14 cellular contexts compared by ENCODE assay signal in the genomic region with DNA sequence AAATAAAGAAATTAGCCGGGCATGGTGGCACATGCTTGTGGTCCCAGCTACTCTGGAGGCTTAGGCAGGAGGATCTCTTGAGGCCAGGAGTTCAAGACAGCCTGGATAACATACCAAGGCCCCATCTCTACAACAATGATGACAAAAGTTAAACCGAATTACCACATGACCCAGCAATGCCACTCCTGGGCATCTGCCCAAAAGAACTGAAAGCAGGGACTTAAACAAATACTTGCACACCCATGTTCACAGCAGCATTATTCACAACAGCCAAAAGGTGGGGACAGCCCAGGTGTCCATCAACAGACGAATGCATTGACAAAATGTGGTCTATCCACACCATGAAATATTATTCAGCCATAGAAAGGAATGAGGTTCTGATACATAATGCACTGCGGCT.
DNase-seq lines count a peak whose midpoint lies in the region; ATAC-seq and TF ChIP-seq lines count a peak whose summit lies in the region.
"Had no signal": no experiment of that assay in that cellular context is flagged by ENCODE, and none has a peak within 500 bp of the region (broad histone marks: within the 10 kb centered on the region; RNA-seq: fewer than 3 reads in every experiment).

No MANE protein-coding gene starts in this region.

- intact Hi-C loops in ascending aorta (cut with DNase I) (loop anchor here (5.0 kb wide), 1 partner anchor 33 kb away; no protein-coding TSS in a partner anchor), tibial artery (cut with DNase I; ENCODE audit: low total_unique reads) (loop anchor here (10.0 kb wide), 1 partner anchor 80 kb away; a partner anchor contains a TSS)

- H3K27ac ChIP-seq in ascending aorta (peak overlapping the region; percentile 31 to 55), tibial artery (peak overlapping the region; percentile 60 to 78)
- H3K27ac ChIP-seq: C4-2B, HL-60 had no signal

- H3K36me3 ChIP-seq in ascending aorta: no peaks in the 10 kb centered on the region
- no peaks in the 10 kb centered on the region for H3K36me3 ChIP-seq in tibial artery
- H3K36me3 ChIP-seq: BE2C had no signal

- no peak for TF ChIP-seq CTCF in LNCaP clone FGC (IDR thresholded peaks at IDR 0.05; ENCODE audit: control insufficient read depth, extremely low read depth, insufficient read depth)
- no peak for TF ChIP-seq CTCF in ascending aorta (IDR thresholded peaks at IDR 0.05)
- TF ChIP-seq CTCF in tibial artery (IDR thresholded peaks at IDR 0.05): no peak

- H3K4me3 ChIP-seq in LNCaP clone FGC (ENCODE audit: low read depth, low read length) (no peak overlapping the region), ascending aorta (no peak overlapping the region), tibial artery (no peak overlapping the region)

- no peaks in the 10 kb centered on the region for H3K27me3 ChIP-seq in ascending aorta
- H3K27me3 ChIP-seq in tibial artery: no peaks in the 10 kb centered on the region
- H3K27me3 ChIP-seq: BE2C had no signal

- DNase-seq in LNCaP clone FGC (ENCODE audit: low read depth): peak; percentile 7
- no peak for DNase-seq in ascending aorta (ENCODE audit: low spot score in 2 of 2)
- DNase-seq in left lobe of liver (ENCODE audit: low spot score): no peak
- DNase-seq in tibial artery: no peak
- DNase-seq in NCI-H226: no peak
- DNase-seq: BE2C; CD4-positive, alpha-beta memory T cell; DMS79; HCEC 1CT; HFFc6 had no signal

- H3K4me1 ChIP-seq in ascending aorta (peaks cover 15 to 31% of the 10 kb centered on the region in 2 donors), tibial artery (peaks cover 0 to 89% (median 61%) of the 10 kb centered on the region in 4 donors)
- H3K4me1 ChIP-seq: BE2C had no signal

- H3K9me3 ChIP-seq in ascending aorta (no peaks in the 10 kb centered on the region), tibial artery (no peaks in the 10 kb centered on the region)
- H3K9me3 ChIP-seq: BE2C had no signal

- ATAC-seq in left lobe of liver (peak; percentile 48), HG02840 (IDR thresholded peaks at IDR 0.05; ENCODE audit: low FRiP score, unreplicated experiment) (no peak), HG03442 (IDR thresholded peaks at IDR 0.05; ENCODE audit: unreplicated experiment) (no peak)
